Comparison of ENCODE assay signal across 1 cellular context in genomic region chr5:84816746-84817547, GRCh38.
TF ChIP-seq lines count a peak whose summit lies in the region.

No MANE protein-coding gene starts in this region.

TF ChIP-seq in IMR-90, 13 proteins besides CTCF, POLR2A, EP300 and RAD21 (continued from another document):
- TF ChIP-seq MXI1 (IDR thresholded peaks at IDR 0.05; ENCODE audit: borderline replicate concordance, low read depth, low read length), result no peak
- no peak for TF ChIP-seq MAFK (IDR thresholded peaks at IDR 0.05; ENCODE audit: low read depth, low read length)
- no peak for TF ChIP-seq CHD1 (IDR thresholded peaks at IDR 0.05; ENCODE audit: low read depth, low read length)
- no peak for TF ChIP-seq RCOR1 (IDR thresholded peaks at IDR 0.05; ENCODE audit: insufficient replicate concordance, low read length)
